Comparison of ENCODE assay signal across 2 cellular contexts in genomic region chr9:6929428-6929827, GRCh38.
TF ChIP-seq lines count a peak whose summit lies in the region.

No MANE protein-coding gene starts in this region.

TF ChIP-seq in IMR-90, 13 proteins besides CTCF, POLR2A, EP300 and RAD21 (continued from another document):
- TF ChIP-seq, protein P1, sequence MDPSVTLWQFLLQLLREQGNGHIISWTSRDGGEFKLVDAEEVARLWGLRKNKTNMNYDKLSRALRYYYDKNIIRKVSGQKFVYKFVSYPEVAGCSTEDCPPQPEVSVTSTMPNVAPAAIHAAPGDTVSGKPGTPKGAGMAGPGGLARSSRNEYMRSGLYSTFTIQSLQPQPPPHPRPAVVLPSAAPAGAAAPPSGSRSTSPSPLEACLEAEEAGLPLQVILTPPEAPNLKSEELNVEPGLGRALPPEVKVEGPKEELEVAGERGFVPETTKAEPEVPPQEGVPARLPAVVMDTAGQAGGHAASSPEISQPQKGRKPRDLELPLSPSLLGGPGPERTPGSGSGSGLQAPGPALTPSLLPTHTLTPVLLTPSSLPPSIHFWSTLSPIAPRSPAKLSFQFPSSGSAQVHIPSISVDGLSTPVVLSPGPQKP (IDR thresholded peaks at IDR 0.05; ENCODE audit: borderline replicate concordance, low read depth, low read length) = no peak
- TF ChIP-seq RFX5 (IDR thresholded peaks at IDR 0.05; ENCODE audit: low read depth, low read length) = no peak
- no peak for TF ChIP-seq SMC3 (IDR thresholded peaks at IDR 0.05; ENCODE audit: low read depth, low read length)
- no peak for TF ChIP-seq MAFK (IDR thresholded peaks at IDR 0.05; ENCODE audit: low read depth, low read length)
- TF ChIP-seq CHD1 (IDR thresholded peaks at IDR 0.05; ENCODE audit: low read depth, low read length) = no peak
- TF ChIP-seq RCOR1 (IDR thresholded peaks at IDR 0.05; ENCODE audit: insufficient replicate concordance, low read length) = no peak
- TF ChIP-seq CEBPB (IDR thresholded peaks at IDR 0.05; ENCODE audit: low read depth, low read length) = no peak
- no peak for TF ChIP-seq NFE2L2 (IDR thresholded peaks at IDR 0.05; ENCODE audit: low read depth, low read length)
- TF ChIP-seq FOS (IDR thresholded peaks at IDR 0.05; ENCODE audit: low read depth, low read length) = no peak
- TF ChIP-seq MAZ (IDR thresholded peaks at IDR 0.05; ENCODE audit: borderline replicate concordance, low read depth, low read length) = no peak
- TF ChIP-seq USF2 (IDR thresholded peaks at IDR 0.05; ENCODE audit: low read depth, low read length) = no peak

TF ChIP-seq in K562, 482 proteins besides CTCF, POLR2A, EP300 and RAD21 (continued from another document):
- TF ChIP-seq, protein P2, sequence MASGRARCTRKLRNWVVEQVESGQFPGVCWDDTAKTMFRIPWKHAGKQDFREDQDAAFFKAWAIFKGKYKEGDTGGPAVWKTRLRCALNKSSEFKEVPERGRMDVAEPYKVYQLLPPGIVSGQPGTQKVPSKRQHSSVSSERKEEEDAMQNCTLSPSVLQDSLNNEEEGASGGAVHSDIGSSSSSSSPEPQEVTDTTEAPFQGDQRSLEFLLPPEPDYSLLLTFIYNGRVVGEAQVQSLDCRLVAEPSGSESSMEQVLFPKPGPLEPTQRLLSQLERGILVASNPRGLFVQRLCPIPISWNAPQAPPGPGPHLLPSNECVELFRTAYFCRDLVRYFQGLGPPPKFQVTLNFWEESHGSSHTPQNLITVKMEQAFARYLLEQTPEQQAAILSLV (tag; IDR thresholded peaks at IDR 0.05) = no peak
- TF ChIP-seq ZNF24 (IDR thresholded peaks at IDR 0.05) = no peak
- no peak for TF ChIP-seq CHCHD3 (CRISPR knock-in tag; IDR thresholded peaks at IDR 0.05)
- TF ChIP-seq, protein P3, sequence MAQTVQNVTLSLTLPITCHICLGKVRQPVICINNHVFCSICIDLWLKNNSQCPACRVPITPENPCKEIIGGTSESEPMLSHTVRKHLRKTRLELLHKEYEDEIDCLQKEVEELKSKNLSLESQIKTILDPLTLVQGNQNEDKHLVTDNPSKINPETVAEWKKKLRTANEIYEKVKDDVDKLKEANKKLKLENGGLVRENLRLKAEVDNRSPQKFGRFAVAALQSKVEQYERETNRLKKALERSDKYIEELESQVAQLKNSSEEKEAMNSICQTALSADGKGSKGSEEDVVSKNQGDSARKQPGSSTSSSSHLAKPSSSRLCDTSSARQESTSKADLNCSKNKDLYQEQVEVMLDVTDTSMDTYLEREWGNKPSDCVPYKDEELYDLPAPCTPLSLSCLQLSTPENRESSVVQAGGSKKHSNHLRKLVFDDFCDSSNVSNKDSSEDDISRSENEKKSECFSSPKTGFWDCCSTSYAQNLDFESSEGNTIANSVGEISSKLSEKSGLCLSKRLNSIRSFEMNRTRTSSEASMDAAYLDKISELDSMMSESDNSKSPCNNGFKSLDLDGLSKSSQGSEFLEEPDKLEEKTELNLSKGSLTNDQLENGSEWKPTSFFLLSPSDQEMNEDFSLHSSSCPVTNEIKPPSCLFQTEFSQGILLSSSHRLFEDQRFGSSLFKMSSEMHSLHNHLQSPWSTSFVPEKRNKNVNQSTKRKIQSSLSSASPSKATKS (CRISPR knock-in tag; IDR thresholded peaks at IDR 0.05) = no peak
- TF ChIP-seq SMARCC2 (IDR thresholded peaks at IDR 0.05; ENCODE audit: low read depth) = no peak
- no peak for TF ChIP-seq GATAD2A (IDR thresholded peaks at IDR 0.05)
- no peak for TF ChIP-seq MIER1 (IDR thresholded peaks at IDR 0.05; ENCODE audit: low read depth)
- no peak for TF ChIP-seq RB1 (IDR thresholded peaks at IDR 0.05; ENCODE audit: low read depth)
- no peak for TF ChIP-seq ATF1 (CRISPR knock-in tag; IDR thresholded peaks at IDR 0.05)
- no peak for TF ChIP-seq ATF1 (tag; IDR thresholded peaks at IDR 0.05)
